20 cellular contexts compared by ENCODE assay signal in the genomic region with DNA sequence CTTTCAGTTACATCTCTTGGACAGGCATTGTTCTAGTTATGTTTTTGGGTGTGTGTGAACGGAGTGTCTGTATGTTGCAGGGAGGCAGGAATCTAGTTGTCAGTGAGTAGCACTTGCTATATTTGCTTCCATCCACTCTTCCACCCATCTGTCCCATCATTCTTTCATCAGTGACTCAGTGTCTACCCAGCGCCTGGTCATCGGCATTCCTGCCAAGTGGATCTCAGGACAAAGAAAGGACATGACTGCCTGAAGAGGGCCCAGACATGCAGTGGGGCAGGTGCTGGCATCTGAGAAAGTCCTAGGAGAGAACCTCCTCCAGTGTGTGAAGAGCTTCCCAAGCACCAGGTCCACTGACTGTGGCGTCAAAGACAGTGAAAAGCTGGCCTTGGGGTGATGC.
"Had no signal": no experiment of that assay in that cellular context is flagged by ENCODE, and none has a peak within 500 bp of the region (broad histone marks: within the 10 kb centered on the region; RNA-seq: fewer than 3 reads in every experiment).

No MANE protein-coding gene starts in this region.

- DNase-seq: effector CD4-positive, alpha-beta T cell; glutamatergic neuron; islet precursor cell; occipital lobe; pancreas; right cardiac atrium; stimulated activated CD4-positive, alpha-beta T cell treated with anti-CD3 and anti-CD28 coated beads, Interleukin-4, amount 100 ng/mL, for 1 hour; stimulated activated CD8-positive, alpha-beta memory T cell treated with anti-CD3 and anti-CD28 coated beads, Interleukin-4, amount 100 ng/mL, for 48 hours; stimulated activated naive CD8-positive, alpha-beta T cell treated with anti-CD3 and anti-CD28 coated beads, Interleukin-15, Interleukin-2, amounts not matched to agents 100 U/mL and 50 U/mL, for 24 hours; thyroid gland had no signal

- H3K4me3 ChIP-seq: coronary artery, esophagus muscularis mucosa, gastroesophageal sphincter, pancreas, smooth muscle cell, suprapubic skin, thyroid gland had no signal

- H3K4me3 Mint-ChIP-seq: nephron; stimulated activated effector memory CD8-positive, alpha-beta T cell treated with anti-CD3 and anti-CD28 coated beads, Interleukin-12 subunit alpha, Interleukin-12 subunit beta, amount 100 ng/mL, for 72 hours; type B pancreatic cell had no signal

- H3K36me3 ChIP-seq: esophagus muscularis mucosa, pancreas had no signal

- H3K4me1 Mint-ChIP-seq: nephron had no signal

- H3K27ac Mint-ChIP-seq: nephron; progenitor cell of endocrine pancreas; stimulated activated effector memory CD8-positive, alpha-beta T cell treated with anti-CD3 and anti-CD28 coated beads, Interleukin-12 subunit alpha, Interleukin-12 subunit beta, amount 100 ng/mL, for 72 hours; type B pancreatic cell had no signal

- H3K27ac ChIP-seq: coronary artery, epithelial cell of prostate, esophagus muscularis mucosa, gastroesophageal sphincter, pancreas, suprapubic skin, thyroid gland had no signal

- H3K27me3 Mint-ChIP-seq: progenitor cell of endocrine pancreas, type B pancreatic cell had no signal

- H3K4me2 ChIP-seq: smooth muscle cell had no signal

- H3K9me3 ChIP-seq: esophagus muscularis mucosa, gastroesophageal sphincter, pancreas, suprapubic skin, thyroid gland had no signal

- H3K36me3 Mint-ChIP-seq: type B pancreatic cell had no signal

- H3K9me3 Mint-ChIP-seq: nephron; stimulated activated effector memory CD8-positive, alpha-beta T cell treated with anti-CD3 and anti-CD28 coated beads, Interleukin-12 subunit alpha, Interleukin-12 subunit beta, amount 100 ng/mL, for 72 hours; type B pancreatic cell had no signal

- H3K27me3 ChIP-seq: esophagus muscularis mucosa, gastroesophageal sphincter, pancreas, suprapubic skin, thyroid gland had no signal

- ATAC-seq: gastroesophageal sphincter; right cardiac atrium; stimulated activated effector memory CD8-positive, alpha-beta T cell treated with anti-CD3 and anti-CD28 coated beads, Interleukin-12 subunit alpha, Interleukin-12 subunit beta, amount 100 ng/mL, for 72 hours; stimulated activated naive CD8-positive, alpha-beta T cell treated with anti-CD3 and anti-CD28 coated beads, Interleukin-15, Interleukin-2, amounts not matched to agents 100 U/mL and 50 U/mL, for 24 hours had no signal

- H3K4me1 ChIP-seq: esophagus muscularis mucosa, gastroesophageal sphincter, pancreas, suprapubic skin, thyroid gland had no signal
